Comparison of ENCODE assay signal across 30 cellular contexts in the genomic region with DNA sequence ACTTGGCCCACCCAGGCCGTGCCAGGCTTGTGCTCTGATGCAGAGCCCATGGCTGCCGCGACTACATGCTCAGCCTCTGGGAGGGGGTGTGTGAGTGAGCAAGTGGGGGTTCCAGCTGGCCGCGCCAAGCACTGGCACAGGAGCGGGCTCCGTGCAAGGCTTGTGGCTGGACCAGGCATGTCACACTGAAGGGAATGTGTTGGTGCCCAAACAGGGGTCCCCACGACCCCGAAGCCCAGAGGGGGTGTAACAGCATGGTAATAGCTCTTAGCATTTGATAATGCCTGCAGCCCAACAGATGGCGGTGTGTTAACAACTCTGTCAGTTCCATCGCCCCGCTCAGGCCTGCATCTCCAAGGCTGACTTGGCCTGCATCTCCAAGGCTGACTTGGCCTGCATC. TPM values are rescaled to one million over a fixed set of nuclear protein-coding genes. Genes with fewer than 3 reads are reported as not detected.
DNase-seq lines count a peak whose midpoint lies in the region; ATAC-seq and TF ChIP-seq lines count a peak whose summit lies in the region.
"Had no signal": no experiment of that assay in that cellular context is flagged by ENCODE, and none has a peak within 500 bp of the region (broad histone marks: within the 10 kb centered on the region; RNA-seq: fewer than 3 reads in every experiment).

No MANE protein-coding gene starts in this region.

- POLR2A ChIA-PET in activated CD4-positive, alpha-beta T cell treated with anti-CD3 and anti-CD28 coated beads, Interleukin-2, amount 10 ng/mL, durations not matched to agents 7 days and 5 days (lab: Charles Lee) = no interaction called here
- POLR2A ChIA-PET in activated CD8-positive, alpha-beta T cell treated with anti-CD3 and anti-CD28 coated beads, Interleukin-2, amount 10 ng/mL, durations not matched to agents 7 days and 5 days (lab: Charles Lee) = no interaction called here

- H3K9me3 Mint-ChIP-seq in activated CD4-positive, alpha-beta T cell treated with anti-CD3 and anti-CD28 coated beads, Interleukin-2, amount 10 ng/mL, durations not matched to agents 7 days and 5 days = no peaks in the 10 kb centered on the region
- H3K9me3 Mint-ChIP-seq in H9 = peaks cover 0 to 5% of the 10 kb centered on the region in 2 experiments; a peak in 1 of 5 replicates
- no peaks in the 10 kb centered on the region for H3K9me3 Mint-ChIP-seq in activated CD8-positive, alpha-beta T cell treated with anti-CD3 and anti-CD28 coated beads, Interleukin-2, amount 10 ng/mL, durations not matched to agents 7 days and 5 days (ENCODE audit: insufficient read depth)
- no peaks in the 10 kb centered on the region for H3K9me3 Mint-ChIP-seq in stimulated activated memory B cell treated with anti-CD40 and anti-IgM and Interleukin-4, amounts not matched to agents 10 μg/mL and 1 μg/mL and 100 μg/mL, for 72 hours
- H3K9me3 Mint-ChIP-seq: activated T-cell treated with anti-CD3 and anti-CD28 coated beads, Interleukin-2, amount 50 U/mL, for 72 hours; immature natural killer cell; naive thymus-derived CD8-positive, alpha-beta T cell had no signal

- H3K79me2 ChIP-seq in H9 (ENCODE audit: insufficient read depth, low read length) = no peaks in the 10 kb centered on the region

- TF ChIP-seq CTCF in H9 (conservative IDR thresholded peaks at IDR 0.05) = no peak

- ATAC-seq in activated CD8-positive, alpha-beta T cell treated with anti-CD3 and anti-CD28 coated beads, Interleukin-2, amount 10 ng/mL, durations not matched to agents 7 days and 5 days = no peak
- peak; percentile 31 for ATAC-seq in stimulated activated memory B cell treated with anti-CD40 and anti-IgM and Interleukin-4, amounts not matched to agents 10 μg/mL and 1 μg/mL and 100 μg/mL, for 72 hours
- no peak for ATAC-seq in GM19328 (IDR thresholded peaks at IDR 0.05; ENCODE audit: unreplicated experiment)
- ATAC-seq: activated T-cell treated with anti-CD3 and anti-CD28 coated beads, Interleukin-2, amount 50 U/mL, for 72 hours; left colon had no signal

- no peaks in the 10 kb centered on the region for H3K4me1 Mint-ChIP-seq in activated CD4-positive, alpha-beta T cell treated with anti-CD3 and anti-CD28 coated beads, Interleukin-2, amount 10 ng/mL, durations not matched to agents 7 days and 5 days
- H3K4me1 Mint-ChIP-seq in H9 = no peaks in the 10 kb centered on the region
- H3K4me1 Mint-ChIP-seq in activated CD8-positive, alpha-beta T cell treated with anti-CD3 and anti-CD28 coated beads, Interleukin-2, amount 10 ng/mL, durations not matched to agents 7 days and 5 days (ENCODE audit: low read depth) = no peaks in the 10 kb centered on the region
- H3K4me1 Mint-ChIP-seq in stimulated activated memory B cell treated with anti-CD40 and anti-IgM and Interleukin-4, amounts not matched to agents 10 μg/mL and 1 μg/mL and 100 μg/mL, for 72 hours = no peaks in the 10 kb centered on the region
- H3K4me1 Mint-ChIP-seq: CD4-positive, CD25-positive, alpha-beta regulatory T cell; immature natural killer cell had no signal

- no peak overlapping the region for H3K27ac ChIP-seq in H9 (ENCODE audit: insufficient read length, low read depth, low read length)
- H3K27ac ChIP-seq: breast epithelium, HL-60 had no signal

- H4K5ac ChIP-seq in H9 (ENCODE audit: insufficient read length, low read depth, low read length) = no peak overlapping the region

- WGBS in H9 (ENCODE audit: extremely low coverage, insufficient read length, low lambda C conversion rate) = no CpG with 5 or more reads among the region's 12 CpGs

- H3T11ph ChIP-seq in H9 (ENCODE audit: low read length) = no peak overlapping the region

- no peak overlapping the region for H2BK120ac ChIP-seq in H9 (ENCODE audit: low read depth, low read length, poor library complexity, severe bottlenecking)

- no peak overlapping the region for H3K56ac ChIP-seq in H9 (ENCODE audit: insufficient read length, low read depth, low read length)

- H2BK20ac ChIP-seq in H9 (ENCODE audit: low read depth, low read length, poor library complexity, severe bottlenecking) = no peak overlapping the region

- H3K27me3 Mint-ChIP-seq in activated CD4-positive, alpha-beta T cell treated with anti-CD3 and anti-CD28 coated beads, Interleukin-2, amount 10 ng/mL, durations not matched to agents 7 days and 5 days = peaks cover 2% of the 10 kb centered on the region
- H3K27me3 Mint-ChIP-seq in H9 (ENCODE audit: low read depth) = no peaks in the 10 kb centered on the region; the same call in 1 of the 2 replicates
- peaks cover 2% of the 10 kb centered on the region for H3K27me3 Mint-ChIP-seq in activated CD8-positive, alpha-beta T cell treated with anti-CD3 and anti-CD28 coated beads, Interleukin-2, amount 10 ng/mL, durations not matched to agents 7 days and 5 days (ENCODE audit: low read depth)
- H3K27me3 Mint-ChIP-seq in stimulated activated memory B cell treated with anti-CD40 and anti-IgM and Interleukin-4, amounts not matched to agents 10 μg/mL and 1 μg/mL and 100 μg/mL, for 72 hours = no peaks in the 10 kb centered on the region
- H3K27me3 Mint-ChIP-seq: naive thymus-derived CD8-positive, alpha-beta T cell had no signal

- H2AFZ ChIP-seq in H9 (ENCODE audit: low read length) = no peak overlapping the region

- H3K4me1 ChIP-seq in H9 (ENCODE audit: insufficient read depth, low read length) = no peaks in the 10 kb centered on the region
- H3K4me1 ChIP-seq: breast epithelium, HAP-1 had no signal

- peak; percentile 12 for DNase-seq in activated CD4-positive, alpha-beta T cell treated with anti-CD3 and anti-CD28 coated beads, Interleukin-2, amount 10 ng/mL, durations not matched to agents 7 days and 5 days
- no peak for DNase-seq in activated CD4-positive, alpha-beta T cell treated with anti-CD3 and anti-CD28 coated beads for 1 hour
- DNase-seq in H9 = peak; percentile 65
- DNase-seq in activated CD8-positive, alpha-beta T cell treated with anti-CD3 and anti-CD28 coated beads, Interleukin-2, amount 10 ng/mL, durations not matched to agents 7 days and 5 days = peak; percentile 25
- no peak for DNase-seq in NK-92 (lab: John Stamatoyannopoulos, UW; ENCODE audit: unreplicated experiment)
- DNase-seq in stimulated activated CD4-positive, alpha-beta T cell treated with anti-CD3 and anti-CD28 coated beads, Interleukin-12 subunit alpha, Interleukin-12 subunit beta, amount 100 ng/mL, for 4 hours = no peak
- DNase-seq: activated CD4-positive, alpha-beta T cell treated with anti-CD3 and anti-CD28 coated beads for 4 hours; activated naive CD4-positive, alpha-beta T cell; activated T-cell treated with anti-CD3 and anti-CD28 coated beads, Interleukin-2, amount 50 U/mL, for 72 hours; Calu3; DND-41; effector CD4-positive, alpha-beta T cell; GF-D8; hippocampal formation; immature natural killer cell; left colon; NCI-H1417 treated with DMSO at 0.1 percent for 48 hours; NCI-H2081; NCI-H2227 treated with DMSO at 0.1 percent for 48 hours; NCI-H526 treated with DMSO at 0.1 percent for 48 hours; occipital lobe; SHP77 treated with DMSO at 0.1 percent for 48 hours; stimulated activated CD4-positive, alpha-beta T cell treated with anti-CD3 and anti-CD28 coated beads, Interleukin-4, amount 100 ng/mL, for 24 hours had no signal

- H2BK15ac ChIP-seq in H9 (ENCODE audit: low read depth, low read length) = no peak overlapping the region

- no peak overlapping the region for H3K23ac ChIP-seq in H9 (ENCODE audit: insufficient read length, low read depth, low read length)

- H2AK5ac ChIP-seq in H9 (ENCODE audit: insufficient read length, low read length) = no peak overlapping the region

- H4K91ac ChIP-seq in H9 (ENCODE audit: insufficient read length, low read depth, low read length) = no peak overlapping the region

- no peak overlapping the region for H3K9ac ChIP-seq in H9 (ENCODE audit: extremely low read depth, insufficient read length, low read length)

- no peak overlapping the region for H4K8ac ChIP-seq in H9 (replicated peaks; ENCODE audit: insufficient read length, low read depth, low read length)

- no peaks in the 10 kb centered on the region for H3K9me3 ChIP-seq in H9 (ENCODE audit: control insufficient read depth, low read depth, low read length)
- H3K9me3 ChIP-seq: breast epithelium, HAP-1 had no signal

- H4K20me1 ChIP-seq in H9 (ENCODE audit: control insufficient read depth, insufficient read depth, insufficient read length) = no peaks in the 10 kb centered on the region

- no peaks in the 10 kb centered on the region for H3K79me1 ChIP-seq in H9 (ENCODE audit: insufficient read depth, low read depth, low read length, poor library complexity, severe bottlenecking)

- no peak overlapping the region for H3K4me2 ChIP-seq in H9 (ENCODE audit: insufficient read depth, insufficient read length, low read length)

- H3K18ac ChIP-seq in H9 (ENCODE audit: insufficient read length, low read depth, low read length) = no peak overlapping the region

- H3K14ac ChIP-seq in H9 (ENCODE audit: insufficient read depth, low read length) = no peak overlapping the region

- H3K4me3 Mint-ChIP-seq in activated CD4-positive, alpha-beta T cell treated with anti-CD3 and anti-CD28 coated beads, Interleukin-2, amount 10 ng/mL, durations not matched to agents 7 days and 5 days = no peak overlapping the region
- H3K4me3 Mint-ChIP-seq in H9 = no peak overlapping the region
- H3K4me3 Mint-ChIP-seq in activated CD8-positive, alpha-beta T cell treated with anti-CD3 and anti-CD28 coated beads, Interleukin-2, amount 10 ng/mL, durations not matched to agents 7 days and 5 days = no peak overlapping the region
- H3K4me3 Mint-ChIP-seq in stimulated activated memory B cell treated with anti-CD40 and anti-IgM and Interleukin-4, amounts not matched to agents 10 μg/mL and 1 μg/mL and 100 μg/mL, for 72 hours = no peak overlapping the region
- H3K4me3 Mint-ChIP-seq: activated T-cell treated with anti-CD3 and anti-CD28 coated beads, Interleukin-2, amount 50 U/mL, for 72 hours; CD4-positive, CD25-positive, alpha-beta regulatory T cell; immature natural killer cell; naive thymus-derived CD8-positive, alpha-beta T cell had no signal

- H2BK5ac ChIP-seq in H9 (ENCODE audit: insufficient read length, low read length) = no peak overlapping the region

- H3K27me3 ChIP-seq in H9 (ENCODE audit: insufficient read depth, low read length) = no peaks in the 10 kb centered on the region
- H3K27me3 ChIP-seq: breast epithelium had no signal

- CTCF ChIA-PET in activated CD4-positive, alpha-beta T cell treated with anti-CD3 and anti-CD28 coated beads, Interleukin-2, amount 10 ng/mL, durations not matched to agents 7 days and 5 days (lab: Charles Lee) = no interaction called here
- CTCF ChIA-PET in activated CD8-positive, alpha-beta T cell treated with anti-CD3 and anti-CD28 coated beads, Interleukin-2, amount 10 ng/mL, durations not matched to agents 7 days and 5 days (lab: Charles Lee) = interaction anchor here (5.4 kb wide), 1 partner anchor 84 kb away, joined by 38 read pairs; no protein-coding TSS in a partner anchor

- H3K23me2 ChIP-seq in H9 (ENCODE audit: insufficient read length, low read depth, low read length, poor library complexity, severe bottlenecking) = no peaks in the 10 kb centered on the region

- H2BK12ac ChIP-seq in H9 (ENCODE audit: insufficient read length, low read depth, low read length) = no peak overlapping the region

- no peak overlapping the region for H3K4ac ChIP-seq in H9 (ENCODE audit: low read depth, low read length)

- no peak overlapping the region for H3K27ac Mint-ChIP-seq in activated CD4-positive, alpha-beta T cell treated with anti-CD3 and anti-CD28 coated beads, Interleukin-2, amount 10 ng/mL, durations not matched to agents 7 days and 5 days
- no peak overlapping the region for H3K27ac Mint-ChIP-seq in H9
- no peak overlapping the region for H3K27ac Mint-ChIP-seq in activated CD8-positive, alpha-beta T cell treated with anti-CD3 and anti-CD28 coated beads, Interleukin-2, amount 10 ng/mL, durations not matched to agents 7 days and 5 days
- H3K27ac Mint-ChIP-seq in stimulated activated memory B cell treated with anti-CD40 and anti-IgM and Interleukin-4, amounts not matched to agents 10 μg/mL and 1 μg/mL and 100 μg/mL, for 72 hours = no peak overlapping the region
- H3K27ac Mint-ChIP-seq: activated T-cell treated with anti-CD3 and anti-CD28 coated beads, Interleukin-2, amount 50 U/mL, for 72 hours; CD4-positive, CD25-positive, alpha-beta regulatory T cell; immature natural killer cell had no signal

- no peaks in the 10 kb centered on the region for H3K36me3 Mint-ChIP-seq in activated CD4-positive, alpha-beta T cell treated with anti-CD3 and anti-CD28 coated beads, Interleukin-2, amount 10 ng/mL, durations not matched to agents 7 days and 5 days (ENCODE audit: low read depth)
- peaks cover 0 to 8% (median 0%) of the 10 kb centered on the region in 3 experiments; a peak in 2 of 7 replicates for H3K36me3 Mint-ChIP-seq in H9 (ENCODE audit: insufficient read depth in 1 of 3, low read depth in 3 of 3)
- H3K36me3 Mint-ChIP-seq in activated CD8-positive, alpha-beta T cell treated with anti-CD3 and anti-CD28 coated beads, Interleukin-2, amount 10 ng/mL, durations not matched to agents 7 days and 5 days (ENCODE audit: low read depth) = no peaks in the 10 kb centered on the region
- H3K36me3 Mint-ChIP-seq in stimulated activated memory B cell treated with anti-CD40 and anti-IgM and Interleukin-4, amounts not matched to agents 10 μg/mL and 1 μg/mL and 100 μg/mL, for 72 hours = no peaks in the 10 kb centered on the region
- H3K36me3 Mint-ChIP-seq: CD4-positive, CD25-positive, alpha-beta regulatory T cell; immature natural killer cell; naive thymus-derived CD8-positive, alpha-beta T cell had no signal

RNA-seq across cellular contexts. Expression of gene CD46, which starts 38.3 kb away (rescaled TPM):
- 100 to 1,000 TPM; 112 to 115 TPM for total RNA-seq in activated CD4-positive, alpha-beta T cell treated with anti-CD3 and anti-CD28 coated beads, Interleukin-2, amount 10 ng/mL, durations not matched to agents 7 days and 5 days
- total RNA-seq in H9 (2021) = 89.2 and 90.0 TPM in 2 replicates
- 10 to 100 TPM; 94.1 to 98.3 TPM for total RNA-seq in activated CD8-positive, alpha-beta T cell treated with anti-CD3 and anti-CD28 coated beads, Interleukin-2, amount 10 ng/mL, durations not matched to agents 7 days and 5 days

Comparison
In these comparisons a context has a peak if more than half of its experiments do, and no peak if none do; other contexts are left out.
1. DNase-seq: peak in activated CD4-positive, alpha-beta T cell treated with anti-CD3 and anti-CD28 coated beads, Interleukin-2, amount 10 ng/mL, durations not matched to agents 7 days and 5 days (single experiment), H9 (single experiment) and activated CD8-positive, alpha-beta T cell treated with anti-CD3 and anti-CD28 coated beads, Interleukin-2, amount 10 ng/mL, durations not matched to agents 7 days and 5 days (single experiment); none in activated CD4-positive, alpha-beta T cell treated with anti-CD3 and anti-CD28 coated beads for 1 hour (single experiment), NK-92 (single experiment) and stimulated activated CD4-positive, alpha-beta T cell treated with anti-CD3 and anti-CD28 coated beads, Interleukin-12 subunit alpha, Interleukin-12 subunit beta, amount 100 ng/mL, for 4 hours (single experiment).